In genomic region chr2:229922449-229923386, GRCh38 we compare ENCODE assay signal across 1 cellular context.
TF ChIP-seq lines count a peak whose summit lies in the region.

Gene FBXO36, plus strand, starts transcription at chr2:229922503. Its CDS starts 11 bp downstream, at chr2:229922514.

TF ChIP-seq in HepG2, 621 proteins besides CTCF, POLR2A, EP300 and RAD21 (continued from another document and continues in another):
- TF ChIP-seq ZNF280D (CRISPR knock-in tag; IDR thresholded peaks at IDR 0.05), result peak; percentile 83
- TF ChIP-seq AKNA (CRISPR knock-in tag; IDR thresholded peaks at IDR 0.05; ENCODE audit: borderline replicate concordance), result peak; percentile 65; the same call in 1 of the 2 replicates
- no peak; the same call in 1 of the 2 replicates for TF ChIP-seq PHF21A (CRISPR knock-in tag; IDR thresholded peaks at IDR 0.05)
- peak; percentile 15 for TF ChIP-seq DMAP1 (CRISPR knock-in tag; IDR thresholded peaks at IDR 0.05)
- TF ChIP-seq RERE (CRISPR knock-in tag; IDR thresholded peaks at IDR 0.05; ENCODE audit: low read depth), result no peak
- 0 out of 2 replicates have a peak, but pooled peaks have one; percentile 13 for TF ChIP-seq ESRRA (CRISPR knock-in tag; IDR thresholded peaks at IDR 0.05; ENCODE audit: low read depth)
- TF ChIP-seq NR0B2 (CRISPR knock-in tag; IDR thresholded peaks at IDR 0.05), result peak; percentile 68; the same call in 1 of the 2 replicates
- TF ChIP-seq MYPOP (CRISPR knock-in tag; IDR thresholded peaks at IDR 0.05), result peak; percentile 48; the same call in 1 of the 2 replicates
- TF ChIP-seq ZNF335 (CRISPR knock-in tag; IDR thresholded peaks at IDR 0.05), result no peak
- TF ChIP-seq ZFP90 (CRISPR knock-in tag; IDR thresholded peaks at IDR 0.05; ENCODE audit: borderline replicate concordance), result no peak; the same call in 1 of the 2 replicates
- TF ChIP-seq U2AF2 (IDR thresholded peaks at IDR 0.05; ENCODE audit: low read depth, low read length), result peak; percentile 92; the same call in 1 of the 2 replicates
- 0 out of 2 replicates have a peak, but pooled peaks have one; percentile 38 for TF ChIP-seq ZNF337 (CRISPR knock-in tag; IDR thresholded peaks at IDR 0.05; ENCODE audit: borderline replicate concordance, low read depth)
- no peak for TF ChIP-seq NONO (IDR thresholded peaks at IDR 0.05)
- TF ChIP-seq NONO (CRISPR knock-in tag; conservative IDR thresholded peaks at IDR 0.05), result no peak
- 0 out of 2 replicates have a peak, but pooled peaks have one; percentile 69 for TF ChIP-seq NFATC3 (CRISPR knock-in tag; IDR thresholded peaks at IDR 0.05)
- peak; percentile 70; the same call in 1 of the 2 replicates for TF ChIP-seq SALL1 (CRISPR knock-in tag; IDR thresholded peaks at IDR 0.05)
- TF ChIP-seq IRF9 (CRISPR knock-in tag; IDR thresholded peaks at IDR 0.05; ENCODE audit: borderline replicate concordance), result peak; percentile 19; the same call in 1 of the 2 replicates
- TF ChIP-seq IKZF1 (IDR thresholded peaks at IDR 0.05), result no peak
- TF ChIP-seq ZNF746 (CRISPR knock-in tag; IDR thresholded peaks at IDR 0.05), result peak; percentile 74; the same call in 1 of the 2 replicates
- no peak for TF ChIP-seq MIER2 (CRISPR knock-in tag; IDR thresholded peaks at IDR 0.05)
- TF ChIP-seq ZNF609 (CRISPR knock-in tag; IDR thresholded peaks at IDR 0.05; ENCODE audit: borderline replicate concordance), result no peak
- TF ChIP-seq RFX5 (IDR thresholded peaks at IDR 0.05; ENCODE audit: low read depth, low read length), result no peak
- TF ChIP-seq RBAK (CRISPR knock-in tag; IDR thresholded peaks at IDR 0.05), result 0 out of 2 replicates have a peak, but pooled peaks have one; percentile 24
- peak; percentile 29; the same call in 1 of the 2 replicates for TF ChIP-seq WIZ (CRISPR knock-in tag; IDR thresholded peaks at IDR 0.05)
- TF ChIP-seq PAXIP1 (CRISPR knock-in tag; conservative IDR thresholded peaks at IDR 0.05), result peak; percentile 7; the same call in 1 of the 2 replicates
- peak; percentile 98 for TF ChIP-seq YY1 (IDR thresholded peaks at IDR 0.05; ENCODE audit: insufficient read depth, insufficient replicate concordance, low read depth, low read length)
- peak; percentile 39; the same call in 1 of the 2 replicates for TF ChIP-seq CBFB (CRISPR knock-in tag; IDR thresholded peaks at IDR 0.05)
